9 cellular contexts compared by ENCODE assay signal in genomic region chr18:54119524-54120019, GRCh38.
DNase-seq lines count a peak whose midpoint lies in the region; ATAC-seq and TF ChIP-seq lines count a peak whose summit lies in the region.
"Had no signal": no experiment of that assay in that cellular context is flagged by ENCODE, and none has a peak within 500 bp of the region (broad histone marks: within the 10 kb centered on the region; RNA-seq: fewer than 3 reads in every experiment).

No MANE protein-coding gene starts in this region.

- H3K27ac ChIP-seq in AG04450 (ENCODE audit: low read depth, low read length) (no peak overlapping the region), HEK293 (ENCODE audit: extremely low read depth, low read depth, low read length) (no peak overlapping the region), coronary artery (no peak overlapping the region), liver (ENCODE audit: low read depth in 1 of 2, low read length in 2 of 2) (no peak overlapping the region), upper lobe of left lung (no peak overlapping the region)
- H3K27ac ChIP-seq: SJSA1 had no signal

- TF ChIP-seq CTCF in AG04450 (IDR thresholded peaks at IDR 0.05; ENCODE audit: low read depth, low read length) (peak; percentile 86), GM12801 (IDR thresholded peaks at IDR 0.05; ENCODE audit: extremely low read depth, insufficient read length) (peak; percentile 69), HEK293 (tag by site-specific recombination; IDR thresholded peaks at IDR 0.05) (peak; percentile 27; the same call in 1 of the 2 replicates), LNCaP clone FGC (IDR thresholded peaks at IDR 0.05; ENCODE audit: control insufficient read depth, extremely low read depth, insufficient read depth) (peak; percentile 84), coronary artery (IDR thresholded peaks at IDR 0.05) (peak; percentile 65), liver (IDR thresholded peaks at IDR 0.05; ENCODE audit: low read depth, low read length, missing input control) (peak; percentile 74), upper lobe of left lung (IDR thresholded peaks at IDR 0.05) (peak; percentile 36 to 72 (median 62))

- TF ChIP-seq POLR2A in upper lobe of left lung (IDR thresholded peaks at IDR 0.05): no peak

- TF ChIP-seq EP300 in upper lobe of left lung (IDR thresholded peaks at IDR 0.05): no peak

- ATAC-seq in upper lobe of left lung (ENCODE audit: low FRiP score in 2 of 2): peak; percentile 67 to 83

- H3K9me3 ChIP-seq in AG04450 (ENCODE audit: control insufficient read depth, insufficient read depth, low read length) (no peaks in the 10 kb centered on the region), HEK293 (ENCODE audit: control insufficient read depth, insufficient read depth, low read depth, low read length) (no peaks in the 10 kb centered on the region), liver (ENCODE audit: control insufficient read depth in 4 of 4, low read length in 3 of 4) (no peaks in the 10 kb centered on the region), upper lobe of left lung (no peaks in the 10 kb centered on the region)
- H3K9me3 ChIP-seq: SJSA1 had no signal

- H3K27me3 ChIP-seq in AG04450 (ENCODE audit: control insufficient read depth, insufficient read depth, low read length) (no peaks in the 10 kb centered on the region), liver (ENCODE audit: control insufficient read depth in 4 of 4, insufficient read depth in 4 of 4, low read length in 3 of 4) (no peaks in the 10 kb centered on the region), upper lobe of left lung (no peaks in the 10 kb centered on the region)
- H3K27me3 ChIP-seq: SJSA1 had no signal

- CTCF ChIA-PET in AG04450 (lab: Charles Lee): interaction anchor here (0.6 to 2.7 kb wide), 17 partner anchors 9 to 1403 kb away, joined by 3 to 18 read pairs (median 4); no protein-coding TSS in a partner anchor
- CTCF ChIA-PET in HEK293 (lab: Yijun Ruan, JAX): interaction anchor here (0.6 to 2.3 kb wide), 42 partner anchors 10 to 793 kb away, joined by 3 to 57 read pairs (median 4); no protein-coding TSS in a partner anchor

- POLR2A ChIA-PET in AG04450 (lab: Yijun Ruan, JAX): no interaction called here
- POLR2A ChIA-PET in HEK293 (lab: Yijun Ruan, JAX): interaction anchor here (0.7 kb wide), 1 partner anchor 8 kb away, joined by 3 read pairs; no protein-coding TSS in a partner anchor

- H3K36me3 ChIP-seq in HEK293 (ENCODE audit: control insufficient read depth in 2 of 2, insufficient read depth in 1 of 2, low read length in 2 of 2): no peaks in the 10 kb centered on the region
- no peaks in the 10 kb centered on the region for H3K36me3 ChIP-seq in liver (ENCODE audit: control insufficient read depth in 4 of 4, insufficient read depth in 3 of 4, low read depth in 1 of 4, low read length in 3 of 4)
- no peaks in the 10 kb centered on the region for H3K36me3 ChIP-seq in upper lobe of left lung
- H3K36me3 ChIP-seq: SJSA1 had no signal

- TF ChIP-seq RAD21 in liver (IDR thresholded peaks at IDR 0.05): peak; percentile 86 to 89

- peak; percentile 20 for DNase-seq in AG04450 (ENCODE audit: low read depth, low spot score)
- DNase-seq in LNCaP clone FGC (ENCODE audit: low read depth): peak; percentile 58
- DNase-seq in RPMI8226: peak; percentile 67
- DNase-seq in coronary artery (ENCODE audit: low spot score): no peak
- no peak for DNase-seq in upper lobe of left lung

- no peak overlapping the region for H3K9ac ChIP-seq in liver (ENCODE audit: low read depth in 1 of 2, low read length in 2 of 2)

- H3K4me1 ChIP-seq in HEK293 (ENCODE audit: control insufficient read depth, insufficient read depth, low read length) (no peaks in the 10 kb centered on the region), liver (ENCODE audit: control insufficient read depth in 4 of 4, insufficient read depth in 4 of 4, low read length in 3 of 4) (peaks cover 0 to 4% (median 1%) of the 10 kb centered on the region in 4 donors), upper lobe of left lung (no peaks in the 10 kb centered on the region)
- H3K4me1 ChIP-seq: SJSA1 had no signal

- H3K4me3 ChIP-seq in AG04450 (ENCODE audit: low read depth, low read length) (no peak overlapping the region), HEK293 (ENCODE audit: low read depth, low read length) (no peak overlapping the region; the same call in 1 of the 2 replicates), LNCaP clone FGC (ENCODE audit: low read depth, low read length) (0 out of 2 replicates have a peak overlapping the region, but pooled peaks have one; percentile 13), coronary artery (peak overlapping the region; percentile 39), liver (ENCODE audit: low read depth in 1 of 3, low read length in 3 of 3) (peak overlapping the region in 1 of 3 donors; percentile 13), upper lobe of left lung (peak overlapping the region in 1 of 4 donors; percentile 21)
- H3K4me3 ChIP-seq: SJSA1 had no signal

- WGBS in liver: 18% methylated on average over 6 of the region's 6 CpGs
- WGBS in upper lobe of left lung, 2 donors: 29 to 31% methylated on average over 6 of the region's 6 CpGs

TF ChIP-seq in HEK293, 187 proteins besides CTCF, POLR2A, EP300 and RAD21 (continues in another document):
- peak; percentile 62; the same call in 1 of the 2 replicates for TF ChIP-seq ZBTB48 (tag by site-specific recombination; IDR thresholded peaks at IDR 0.05)
- TF ChIP-seq KLF16 (tag by site-specific recombination; IDR thresholded peaks at IDR 0.05): 0 out of 2 replicates have a peak, but pooled peaks have one; percentile 15
- peak; percentile 52 for TF ChIP-seq ZXDB (tag by site-specific recombination; IDR thresholded peaks at IDR 0.05)
- 0 out of 2 replicates have a peak, but pooled peaks have one; percentile 39 for TF ChIP-seq ZNF501 (tag by site-specific recombination; IDR thresholded peaks at IDR 0.05)
- TF ChIP-seq, protein P1, sequence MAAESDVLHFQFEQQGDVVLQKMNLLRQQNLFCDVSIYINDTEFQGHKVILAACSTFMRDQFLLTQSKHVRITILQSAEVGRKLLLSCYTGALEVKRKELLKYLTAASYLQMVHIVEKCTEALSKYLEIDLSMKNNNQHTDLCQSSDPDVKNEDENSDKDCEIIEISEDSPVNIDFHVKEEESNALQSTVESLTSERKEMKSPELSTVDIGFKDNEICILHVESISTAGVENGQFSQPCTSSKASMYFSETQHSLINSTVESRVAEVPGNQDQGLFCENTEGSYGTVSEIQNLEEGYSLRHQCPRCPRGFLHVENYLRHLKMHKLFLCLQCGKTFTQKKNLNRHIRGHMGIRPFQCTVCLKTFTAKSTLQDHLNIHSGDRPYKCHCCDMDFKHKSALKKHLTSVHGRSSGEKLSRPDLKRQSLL (tag by site-specific recombination; IDR thresholded peaks at IDR 0.05): no peak
- TF ChIP-seq ZBTB21 (tag by site-specific recombination; IDR thresholded peaks at IDR 0.05): no peak
- 0 out of 2 replicates have a peak, but pooled peaks have one; percentile 33 for TF ChIP-seq ZNF19 (tag by site-specific recombination; IDR thresholded peaks at IDR 0.05; ENCODE audit: low read depth)
- TF ChIP-seq ZFP37 (tag by site-specific recombination; IDR thresholded peaks at IDR 0.05): peak; percentile 56; the same call in 1 of the 2 replicates
- TF ChIP-seq YY2 (tag by site-specific recombination; IDR thresholded peaks at IDR 0.05): peak; percentile 46; the same call in 1 of the 2 replicates
- no peak for TF ChIP-seq KLF10 (tag by site-specific recombination; IDR thresholded peaks at IDR 0.05)

TF ChIP-seq in liver, 16 proteins besides CTCF, POLR2A, EP300 and RAD21:
- TF ChIP-seq YY1 (IDR thresholded peaks at IDR 0.05) (peak; percentile 75), NR2F2 (IDR thresholded peaks at IDR 0.05) (no peak), EGR1 (IDR thresholded peaks at IDR 0.05; ENCODE audit: low read depth in 2 of 2) (no peak)

Comparison
In these comparisons a context has a peak if more than half of its experiments do, and no peak if none do; other contexts are left out.
1. DNase-seq: peak in AG04450 (single experiment), LNCaP clone FGC (single experiment) and RPMI8226 (single experiment); none in coronary artery (single experiment) and upper lobe of left lung (0 of 2).
2. H3K4me3 ChIP-seq: peak in LNCaP clone FGC (single experiment) and coronary artery (single experiment); none in AG04450 (single experiment) and HEK293 (single experiment).
3. CTCF ChIP-seq: peak in every context shown above with its lines; median percentile 86 in AG04450; 84 in LNCaP clone FGC; 74 in liver; 69 in GM12801; 65 in coronary artery; 62 in upper lobe of left lung; 27 in HEK293.